25 cellular contexts compared by ENCODE assay signal in the genomic region with DNA sequence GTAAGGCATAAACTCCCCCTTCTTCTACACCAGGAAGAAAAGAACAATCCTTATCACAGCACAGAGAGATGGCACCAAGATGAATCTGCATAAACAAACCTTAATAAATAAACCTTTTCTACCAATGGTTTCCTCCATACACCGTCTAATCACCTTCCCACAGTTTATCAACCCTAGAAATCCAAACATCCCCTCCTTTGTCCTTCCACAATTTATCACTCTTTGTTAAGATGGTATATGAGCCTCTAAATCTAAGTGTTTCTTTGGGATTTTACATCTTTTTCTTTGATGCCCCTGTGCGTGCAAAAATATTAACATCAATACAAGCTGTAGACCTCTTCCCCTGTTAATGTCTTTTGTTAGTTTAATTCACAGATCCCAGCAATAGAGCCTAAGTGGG. TPM values are rescaled to one million over a fixed set of nuclear protein-coding genes. Genes with fewer than 3 reads are reported as not detected.
A peak's percentile ranks its signal among the peaks of the same experiment; 100 is the strongest.
DNase-seq lines count a peak whose midpoint lies in the region; ATAC-seq, FAIRE-seq and TF ChIP-seq lines count a peak whose summit lies in the region.
"Had no signal": no experiment of that assay in that cellular context is flagged by ENCODE, and none has a peak within 500 bp of the region (broad histone marks: within the 10 kb centered on the region; RNA-seq: fewer than 3 reads in every experiment).

No MANE protein-coding gene starts in this region.

- peaks cover 99% of the 10 kb centered on the region for H3K79me2 ChIP-seq in HepG2 (ENCODE audit: insufficient read depth, low read length)

- DNase-seq in HepG2 (ENCODE audit: low spot score) (no peak), activated B cell treated with CpG ODN at 0.5 μM for 24 hours (no peak), NOMO-1 treated with dmso at 0.1 percent for 144 hours (lab: John Stamatoyannopoulos, UW; ENCODE audit: unreplicated experiment) (no peak), EL (no peak), ovary (no peak)
- no peak for DNase-seq in naive thymus-derived CD4-positive, alpha-beta T cell
- DNase-seq: activated CD4-positive, alpha-beta T cell treated with anti-CD3 and anti-CD28 coated beads for 1 hour; activated CD8-positive, alpha-beta T cell treated with anti-CD3 and anti-CD28 coated beads for 36 hours; activated gamma-delta T cell treated with Interleukin-2 at 50 U/mL for 16 hours; brain microvascular endothelial cell; GM23248; immature natural killer cell; NCI-H1436; NCI-H510A; NK-92 treated with Interleukin-12 subunit alpha and Interleukin-12 subunit beta, amount 100 ng/mL, for 24 hours; SIG-M5 had no signal

- intact Hi-C loops in HepG2 (cut with micrococcal nuclease; ENCODE audit: unreplicated experiment) (no loop called here), activated B cell treated with CpG ODN at 0.5 μM for 24 hours (cut with micrococcal nuclease) (loop anchor here (1.0 to 5.0 kb wide), 3 partner anchors 12 to 217 kb away; partner anchors contain the start of gene DICER1), ovary (cut with DNase I) (no loop called here)
- intact Hi-C loops in naive thymus-derived CD4-positive, alpha-beta T cell (cut with micrococcal nuclease): no loop called here

- H3K4me3 ChIP-seq in liver (ENCODE audit: low read depth in 1 of 3, low read length in 3 of 3) (no peak overlapping the region), HepG2 (replicated peaks in 1 of 3; ENCODE audit: insufficient read depth in 1 of 3, low read depth in 2 of 3, low read length in 3 of 3) (no peak overlapping the region), ovary (no peak overlapping the region)
- no peak overlapping the region for H3K4me3 ChIP-seq in naive thymus-derived CD4-positive, alpha-beta T cell (ENCODE audit: low read length)
- H3K4me3 ChIP-seq: esophagus muscularis mucosa, hepatocyte, K562 had no signal

- FAIRE-seq in HepG2 (lab: Jason Lieb, UNC): no peak
- FAIRE-seq: D721Med, K562 had no signal

- H3K27me3 ChIP-seq in liver (ENCODE audit: control insufficient read depth in 4 of 4, insufficient read depth in 4 of 4, low read length in 3 of 4) (no peaks in the 10 kb centered on the region), HepG2 (ENCODE audit: control insufficient read depth in 1 of 2, insufficient read depth in 2 of 2, low read length in 2 of 2) (no peaks in the 10 kb centered on the region), ovary (no peaks in the 10 kb centered on the region)
- no peaks in the 10 kb centered on the region for H3K27me3 ChIP-seq in naive thymus-derived CD4-positive, alpha-beta T cell (ENCODE audit: control insufficient read depth in 2 of 2, insufficient read depth in 2 of 2, low read length in 2 of 2)
- H3K27me3 ChIP-seq: brain microvascular endothelial cell, esophagus muscularis mucosa, hepatocyte had no signal

- peaks cover 9% of the 10 kb centered on the region for H4K20me1 ChIP-seq in HepG2 (ENCODE audit: insufficient read depth, low read length)

- H3K27ac Mint-ChIP-seq in activated B cell treated with CpG ODN at 0.5 μM for 24 hours: peak overlapping the region; percentile 69
- H3K27ac Mint-ChIP-seq in naive thymus-derived CD4-positive, alpha-beta T cell: peak overlapping the region in 1 of 9 donors; percentile 16
- H3K27ac Mint-ChIP-seq: activated CD8-positive, alpha-beta T cell treated with anti-CD3 and anti-CD28 coated beads for 36 hours; progenitor cell of endocrine pancreas had no signal

- WGBS in liver: 88% methylated on average over 2 of the region's 2 CpGs
- WGBS in HepG2 (ENCODE audit: low lambda C conversion rate): 99% methylated on average over 2 of the region's 2 CpGs
- WGBS in ovary, 3 donors: 89 to 95% (median 91%) methylated on average over 2 of the region's 2 CpGs

- POLR2A ChIA-PET in HepG2 (lab: Yijun Ruan, JAX): no interaction called here
- POLR2A ChIA-PET in activated B cell treated with CpG ODN at 0.5 μM for 24 hours (lab: Charles Lee): no interaction called here
- POLR2A ChIA-PET in naive thymus-derived CD4-positive, alpha-beta T cell (lab: Charles Lee): interaction anchor here (1.1 kb wide), 1 partner anchor 13 kb away, joined by 3 read pairs; the partner anchor contains the start of gene DICER1

- H3K9me3 ChIP-seq in liver (ENCODE audit: control insufficient read depth in 4 of 4, low read length in 3 of 4): no peaks in the 10 kb centered on the region
- H3K9me3 ChIP-seq in HepG2 (ENCODE audit: low read length): peaks cover 14% of the 10 kb centered on the region; the same call in 1 of the 2 replicates
- peaks cover 0 to 18% (median 6%) of the 10 kb centered on the region in 3 experiments for H3K9me3 ChIP-seq in naive thymus-derived CD4-positive, alpha-beta T cell (ENCODE audit: control insufficient read depth in 2 of 3, low read length in 3 of 3)
- H3K9me3 ChIP-seq in ovary: no peaks in the 10 kb centered on the region

- TF ChIP-seq POLR2A in HepG2 (IDR thresholded peaks at IDR 0.05; ENCODE audit: insufficient read depth in 1 of 2, low read depth in 2 of 2, low read length in 2 of 2): no peak
- TF ChIP-seq POLR2A in ovary (IDR thresholded peaks at IDR 0.05): no peak

- H3K36me3 ChIP-seq in liver (ENCODE audit: control insufficient read depth in 4 of 4, insufficient read depth in 3 of 4, low read depth in 1 of 4, low read length in 3 of 4): no peaks in the 10 kb centered on the region
- H3K36me3 ChIP-seq in HepG2 (replicated peaks in 1 of 2; ENCODE audit: control insufficient read depth in 1 of 2, insufficient read depth in 2 of 2, low read length in 2 of 2): peaks cover 0 to 5% of the 10 kb centered on the region in 2 experiments; a peak in 1 of 5 replicates
- no peaks in the 10 kb centered on the region for H3K36me3 ChIP-seq in naive thymus-derived CD4-positive, alpha-beta T cell (ENCODE audit: control insufficient read depth in 2 of 3, insufficient read depth in 3 of 3, low read length in 3 of 3)
- no peaks in the 10 kb centered on the region for H3K36me3 ChIP-seq in ovary
- H3K36me3 ChIP-seq: brain microvascular endothelial cell, esophagus muscularis mucosa had no signal

- TF ChIP-seq CTCF in liver (IDR thresholded peaks at IDR 0.05; ENCODE audit: low read depth, low read length, missing input control) (no peak), HepG2 (CRISPR knock-in tag; IDR thresholded peaks at IDR 0.05) (no peak), activated B cell treated with CpG ODN at 0.5 μM for 24 hours (IDR thresholded peaks at IDR 0.05) (no peak), ovary (IDR thresholded peaks at IDR 0.05) (no peak)

- H3K9me3 Mint-ChIP-seq in activated B cell treated with CpG ODN at 0.5 μM for 24 hours: peaks cover 17% of the 10 kb centered on the region
- H3K9me3 Mint-ChIP-seq in naive thymus-derived CD4-positive, alpha-beta T cell: peaks cover 2 to 28% (median 15%) of the 10 kb centered on the region in 11 donors

- no peak overlapping the region for H3K4me3 Mint-ChIP-seq in activated B cell treated with CpG ODN at 0.5 μM for 24 hours
- peak overlapping the region in 8 of 10 donors; percentile 4 to 60 (median 42) for H3K4me3 Mint-ChIP-seq in naive thymus-derived CD4-positive, alpha-beta T cell
- H3K4me3 Mint-ChIP-seq: activated CD8-positive, alpha-beta T cell treated with anti-CD3 and anti-CD28 coated beads for 36 hours; neural crest cell had no signal

- H3K4me1 ChIP-seq in liver (ENCODE audit: control insufficient read depth in 4 of 4, insufficient read depth in 4 of 4, low read length in 3 of 4) (peaks cover 7 to 36% (median 18%) of the 10 kb centered on the region in 4 donors), HepG2 (ENCODE audit: insufficient read depth, low read length) (peaks cover 36% of the 10 kb centered on the region), ovary (ENCODE audit: insufficient read depth) (peaks cover 15% of the 10 kb centered on the region)
- peaks cover 9 to 23% of the 10 kb centered on the region in 2 donors for H3K4me1 ChIP-seq in naive thymus-derived CD4-positive, alpha-beta T cell (ENCODE audit: control insufficient read depth in 2 of 2, insufficient read depth in 2 of 2, low read length in 2 of 2)

- H3K36me3 Mint-ChIP-seq in activated B cell treated with CpG ODN at 0.5 μM for 24 hours (ENCODE audit: low read depth): peaks cover 22% of the 10 kb centered on the region
- peaks cover 6 to 40% (median 33%) of the 10 kb centered on the region in 5 donors for H3K36me3 Mint-ChIP-seq in naive thymus-derived CD4-positive, alpha-beta T cell

- no peak overlapping the region for H3K9ac ChIP-seq in liver (ENCODE audit: low read depth in 1 of 2, low read length in 2 of 2)
- H3K9ac ChIP-seq in HepG2 (ENCODE audit: insufficient read depth, low read depth, low read length): no peak overlapping the region
- H3K9ac ChIP-seq: GM23248 had no signal

- no peaks in the 10 kb centered on the region for H3K27me3 Mint-ChIP-seq in activated B cell treated with CpG ODN at 0.5 μM for 24 hours
- H3K27me3 Mint-ChIP-seq in naive thymus-derived CD4-positive, alpha-beta T cell: no peaks in the 10 kb centered on the region
- H3K27me3 Mint-ChIP-seq: activated CD8-positive, alpha-beta T cell treated with anti-CD3 and anti-CD28 coated beads for 36 hours; progenitor cell of endocrine pancreas had no signal

- no peak overlapping the region for H3K4me2 ChIP-seq in HepG2 (ENCODE audit: low read depth, low read length)
- H3K4me2 ChIP-seq: hepatocyte had no signal

- no TSS peak for BruUV-seq in HepG2 (replicated peaks; lab: Mats Ljungman, UMichigan)

- CTCF ChIA-PET in HepG2 (lab: Yijun Ruan, JAX; ENCODE audit: low intra/inter-chr PET ratio, low total read pairs): no interaction called here
- CTCF ChIA-PET in activated B cell treated with CpG ODN at 0.5 μM for 24 hours (lab: Charles Lee): no interaction called here
- CTCF ChIA-PET in naive thymus-derived CD4-positive, alpha-beta T cell (lab: Charles Lee): no interaction called here

- peaks cover 90% of the 10 kb centered on the region for H3K4me1 Mint-ChIP-seq in activated B cell treated with CpG ODN at 0.5 μM for 24 hours
- peaks cover 31 to 93% (median 91%) of the 10 kb centered on the region in 7 donors for H3K4me1 Mint-ChIP-seq in naive thymus-derived CD4-positive, alpha-beta T cell

- no peak overlapping the region for H2AFZ ChIP-seq in HepG2 (ENCODE audit: low read length)
- H2AFZ ChIP-seq: GM23248, hepatocyte had no signal

- TF ChIP-seq EP300 in HepG2 (IDR thresholded peaks at IDR 0.05; ENCODE audit: low read depth in 2 of 2, low read length in 2 of 2) (no peak), HepG2 (CRISPR knock-in tag; IDR thresholded peaks at IDR 0.05; ENCODE audit: borderline replicate concordance) (no peak), ovary (IDR thresholded peaks at IDR 0.05) (no peak)

- no peak for TF ChIP-seq RAD21 in liver (IDR thresholded peaks at IDR 0.05)
- no peak for TF ChIP-seq RAD21 in HepG2 (CRISPR knock-in tag; IDR thresholded peaks at IDR 0.05)

- in situ Hi-C loops in HepG2 (cut with HindIII; ENCODE audit: extremely low pct_ligation_motif_present, low pct_unique_long_range_greater_than_20kb): no loop called here

- H3K27ac ChIP-seq in liver (ENCODE audit: low read depth in 1 of 2, low read length in 2 of 2) (peak overlapping the region; percentile 67 to 73), HepG2 (ENCODE audit: extremely low read length, insufficient read depth, low read length) (no peak overlapping the region), ovary (no peak overlapping the region)
- no peak overlapping the region for H3K27ac ChIP-seq in naive thymus-derived CD4-positive, alpha-beta T cell (ENCODE audit: low read depth, low read length)
- H3K27ac ChIP-seq: brain microvascular endothelial cell, GM23248, hepatocyte had no signal

- no peak for ATAC-seq in HepG2
- ATAC-seq in activated B cell treated with CpG ODN at 0.5 μM for 24 hours (ENCODE audit: low read depth): no peak
- ATAC-seq in naive thymus-derived CD4-positive, alpha-beta T cell: no peak
- no peak for ATAC-seq in GM18502 (IDR thresholded peaks at IDR 0.05; ENCODE audit: poor library complexity, unreplicated experiment)
- ATAC-seq: activated CD8-positive, alpha-beta T cell treated with anti-CD3 and anti-CD28 coated beads for 36 hours; K562; Panc1 had no signal

RNA-seq across cellular contexts. Expression of gene DICER1, which starts 12.5 kb away (rescaled TPM):
- total RNA-seq in liver (10 to 100 TPM; 29.8 to 43.6 TPM), HepG2 (2016; rRNA removed; fragmentation: Illumina TruSeq; extraction: Trizol) (61.9 and 88.8 TPM in 2 replicates), activated B cell treated with CpG ODN at 0.5 μM for 24 hours (67.3 and 69.6 TPM in 2 replicates), ovary (10 to 100 TPM; 37.1 to 54.7 (median 50.1) TPM)
- polyA plus RNA-seq in liver (10 to 100 TPM in 1 of 2 donors, 1 to 10 TPM in 1; 7.5 to 10.8 TPM), HepG2 (2011; rRNA removed) (23.6 and 31.8 TPM in 2 replicates), ovary (10 to 100 TPM in 1 of 2 donors, 1 to 10 TPM in 1; 9.6 to 21.5 TPM)
- total RNA-seq in HepG2 (2016; cell fraction: cytosol; rRNA removed; fragmentation: Illumina TruSeq; extraction: Trizol; ENCODE audit: low read depth): 10.5 and 12.5 TPM in 2 replicates
- total RNA-seq in HepG2 (2016; cell fraction: insoluble cytoplasmic fraction; rRNA removed; fragmentation: Illumina TruSeq; extraction: Trizol): 56.8 and 81.5 TPM in 2 replicates
- 28.2 and 32.1 TPM in 2 replicates for total RNA-seq in HepG2 (2016; cell fraction: membrane; rRNA removed; fragmentation: Illumina TruSeq; extraction: Trizol)
- total RNA-seq in HepG2 (2016; cell fraction: nucleus; rRNA removed; fragmentation: Illumina TruSeq; extraction: Trizol): 64.4 and 74.3 TPM in 2 replicates
- polyA plus RNA-seq in HepG2 (2011; cell fraction: cytosol; rRNA removed): 9.8 and 13.5 TPM in 2 replicates
- polyA plus RNA-seq in HepG2 (2011; cell fraction: nucleus; rRNA removed): 29.6 and 34.3 TPM in 2 replicates
- polyA plus RNA-seq in HepG2 (2012): 18.7 and 21.1 TPM in 2 replicates
- 0.61 and 1.1 TPM in 2 replicates for polyA plus RNA-seq in HepG2 (2016; cell fraction: cytosol; fragmentation: Illumina TruSeq; extraction: Trizol; ENCODE audit: low read depth)
- polyA plus RNA-seq in HepG2 (2016; cell fraction: insoluble cytoplasmic fraction; fragmentation: Illumina TruSeq; extraction: Trizol; ENCODE audit: low read depth): 33.8 and 35.8 TPM in 2 replicates
- polyA plus RNA-seq in HepG2 (2016; cell fraction: membrane; fragmentation: Illumina TruSeq; extraction: Trizol; ENCODE audit: low read depth): 3.3 and 3.9 TPM in 2 replicates
- 42.9 and 44.5 TPM in 2 replicates for polyA plus RNA-seq in HepG2 (2016; cell fraction: nucleus; fragmentation: Illumina TruSeq; extraction: Trizol; ENCODE audit: insufficient read depth, low read depth)
- 84.7 and 103 TPM in 2 replicates for polyA minus RNA-seq in HepG2 (2011; rRNA and poly(A)+ RNA removed; ENCODE audit: low replicate concordance)
- 49.5 and 78.0 TPM in 2 replicates for polyA minus RNA-seq in HepG2 (2011; cell fraction: cytosol; rRNA and poly(A)+ RNA removed)
- 130 and 156 TPM in 2 replicates for polyA minus RNA-seq in HepG2 (2011; cell fraction: nucleus; rRNA and poly(A)+ RNA removed)
- total RNA-seq in naive thymus-derived CD4-positive, alpha-beta T cell: 10 to 100 TPM; 61.1 to 78.2 (median 67.4) TPM
- 10 to 100 TPM; 11.0 to 18.8 TPM for polyA plus RNA-seq in naive thymus-derived CD4-positive, alpha-beta T cell

Comparison
In these comparisons a context has a peak if more than half of its experiments do, and no peak if none do; other contexts are left out.
1. H3K27ac ChIP-seq: peak in liver (2 of 2); none in HepG2 (single experiment), naive thymus-derived CD4-positive, alpha-beta T cell (single experiment) and ovary (0 of 2).